Comparison of ENCODE assay signal across 23 cellular contexts in genomic region chr10:125097409-125098070, GRCh38.
"Had no signal": no experiment of that assay in that cellular context is flagged by ENCODE, and none has a peak within 500 bp of the region (broad histone marks: within the 10 kb centered on the region; RNA-seq: fewer than 3 reads in every experiment).

No MANE protein-coding gene starts in this region.

- H3K36me3 Mint-ChIP-seq: activated CD8-positive, alpha-beta memory T cell treated with anti-CD3 and anti-CD28 coated beads, Interleukin-2, amount 10 ng/mL, durations not matched to agents 7 days and 5 days; memory B cell; naive thymus-derived CD8-positive, alpha-beta T cell had no signal

- H3K27me3 ChIP-seq: body of pancreas, gastroesophageal sphincter, heart right ventricle had no signal

- H3K27me3 Mint-ChIP-seq: activated CD8-positive, alpha-beta memory T cell treated with anti-CD3 and anti-CD28 coated beads, Interleukin-2, amount 10 ng/mL, durations not matched to agents 7 days and 5 days had no signal

- H3K9me3 Mint-ChIP-seq: activated CD4-positive, alpha-beta memory T cell treated with anti-CD3 and anti-CD28 coated beads, Interleukin-2, amount 10 ng/mL, durations not matched to agents 7 days and 5 days; activated naive CD4-positive, alpha-beta T cell treated with anti-CD3 and anti-CD28 coated beads for 36 hours; activated T-helper 17 cell treated with anti-CD3 and anti-CD28 coated beads, Interleukin-2, amount 50 U/mL, for 72 hours; central memory CD8-positive, alpha-beta T cell; memory B cell; naive thymus-derived CD8-positive, alpha-beta T cell had no signal

- H3K27ac ChIP-seq: body of pancreas, coronary artery, heart right ventricle had no signal

- DNase-seq: activated CD4-positive, alpha-beta memory T cell treated with anti-CD3 and anti-CD28 coated beads, Interleukin-2, amount 10 ng/mL, durations not matched to agents 7 days and 5 days; activated CD4-positive, alpha-beta T cell treated with anti-CD3 and anti-CD28 coated beads for 48 hours; activated CD4-positive, CD25-positive, alpha-beta regulatory T cell; activated CD8-positive, alpha-beta memory T cell treated with anti-CD3 and anti-CD28 coated beads, Interleukin-2, amount 10 ng/mL, durations not matched to agents 7 days and 5 days; activated naive CD4-positive, alpha-beta T cell treated with anti-CD3 and anti-CD28 coated beads for 36 hours; heart right ventricle; kidney glomerular epithelial cell; left ventricle myocardium superior; stimulated activated CD4-positive, alpha-beta T cell treated with anti-CD3 and anti-CD28 coated beads, Interleukin-2, amount 100 ng/mL, for 24 hours; stimulated activated naive CD4-positive, alpha-beta T cell treated with Interleukin-2 at 50 U/mL for 16 hours; substantia nigra; T-helper 1 cell; T-helper 9 cell; trophoblast cell had no signal

- H3K4me3 ChIP-seq: body of pancreas, coronary artery, gastroesophageal sphincter, heart right ventricle had no signal

- H3K4me1 Mint-ChIP-seq: activated CD8-positive, alpha-beta memory T cell treated with anti-CD3 and anti-CD28 coated beads, Interleukin-2, amount 10 ng/mL, durations not matched to agents 7 days and 5 days; activated T-helper 17 cell treated with anti-CD3 and anti-CD28 coated beads, Interleukin-2, amount 50 U/mL, for 72 hours; central memory CD8-positive, alpha-beta T cell; memory B cell had no signal

- H3K9me3 ChIP-seq: body of pancreas, gastroesophageal sphincter, heart right ventricle had no signal

- H3K27ac Mint-ChIP-seq: activated CD4-positive, alpha-beta memory T cell treated with anti-CD3 and anti-CD28 coated beads, Interleukin-2, amount 10 ng/mL, durations not matched to agents 7 days and 5 days; activated CD8-positive, alpha-beta memory T cell treated with anti-CD3 and anti-CD28 coated beads, Interleukin-2, amount 10 ng/mL, durations not matched to agents 7 days and 5 days; activated naive CD4-positive, alpha-beta T cell treated with anti-CD3 and anti-CD28 coated beads for 36 hours; activated T-helper 17 cell treated with anti-CD3 and anti-CD28 coated beads, Interleukin-2, amount 50 U/mL, for 72 hours; memory B cell; naive thymus-derived CD8-positive, alpha-beta T cell had no signal

- FAIRE-seq: endometrium had no signal

- ATAC-seq: activated CD8-positive, alpha-beta memory T cell treated with anti-CD3 and anti-CD28 coated beads, Interleukin-2, amount 10 ng/mL, durations not matched to agents 7 days and 5 days; activated T-helper 17 cell treated with anti-CD3 and anti-CD28 coated beads, Interleukin-2, amount 50 U/mL, for 72 hours; body of pancreas; esophagus mucosa; gastroesophageal sphincter; heart right ventricle; left ventricle myocardium superior; naive thymus-derived CD8-positive, alpha-beta T cell had no signal

- H3K4me3 Mint-ChIP-seq: activated CD4-positive, alpha-beta memory T cell treated with anti-CD3 and anti-CD28 coated beads, Interleukin-2, amount 10 ng/mL, durations not matched to agents 7 days and 5 days; activated CD8-positive, alpha-beta memory T cell treated with anti-CD3 and anti-CD28 coated beads, Interleukin-2, amount 10 ng/mL, durations not matched to agents 7 days and 5 days; activated naive CD4-positive, alpha-beta T cell treated with anti-CD3 and anti-CD28 coated beads for 36 hours; activated T-helper 17 cell treated with anti-CD3 and anti-CD28 coated beads, Interleukin-2, amount 50 U/mL, for 72 hours; central memory CD8-positive, alpha-beta T cell; memory B cell; naive thymus-derived CD8-positive, alpha-beta T cell had no signal
